Comparison of ENCODE assay signal across 1 cellular context in the genomic region with DNA sequence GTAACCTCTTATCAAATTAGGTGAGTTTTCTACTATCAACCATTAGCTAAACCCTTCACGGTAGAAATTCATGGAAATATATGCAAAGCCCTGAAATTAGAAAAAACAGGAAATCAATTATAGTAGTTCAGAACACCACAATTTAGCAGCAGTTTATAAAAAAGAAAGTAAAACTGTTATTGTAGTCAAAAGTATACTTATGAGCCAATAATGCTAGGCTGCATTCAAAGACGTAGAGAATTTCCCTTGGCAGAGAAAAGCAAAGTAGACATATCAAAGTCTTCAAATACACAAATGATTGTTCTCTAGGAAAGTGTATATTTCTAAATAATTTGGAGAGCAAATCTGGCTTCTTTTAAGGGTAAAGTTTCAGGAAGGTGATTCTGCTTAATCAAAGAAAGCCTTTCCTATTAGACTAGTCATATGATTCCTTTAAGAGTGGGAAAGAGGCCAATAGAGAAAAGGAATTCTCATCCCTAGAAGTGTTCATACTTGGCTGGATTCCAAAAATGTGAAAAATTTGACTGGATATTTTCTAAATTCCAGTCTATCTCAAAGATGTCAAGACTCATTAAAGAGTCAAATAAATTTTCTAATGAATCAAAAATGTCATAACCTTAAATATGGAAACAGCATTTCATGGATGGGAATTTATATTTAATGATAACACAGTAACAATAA.
TF ChIP-seq lines count a peak whose summit lies in the region.

No MANE protein-coding gene starts in this region.

TF ChIP-seq in endothelial cell of umbilical vein, 7 proteins besides CTCF, POLR2A, EP300 and RAD21 (continued from another document):
- TF ChIP-seq MAX (IDR thresholded peaks at IDR 0.05; ENCODE audit: insufficient read depth, insufficient read length): no peak
- no peak for TF ChIP-seq POLR2AphosphoS5 (IDR thresholded peaks at IDR 0.05; ENCODE audit: insufficient read depth, low read depth, low read length)
